Comparison of ENCODE assay signal across 9 cellular contexts in the genomic region with DNA sequence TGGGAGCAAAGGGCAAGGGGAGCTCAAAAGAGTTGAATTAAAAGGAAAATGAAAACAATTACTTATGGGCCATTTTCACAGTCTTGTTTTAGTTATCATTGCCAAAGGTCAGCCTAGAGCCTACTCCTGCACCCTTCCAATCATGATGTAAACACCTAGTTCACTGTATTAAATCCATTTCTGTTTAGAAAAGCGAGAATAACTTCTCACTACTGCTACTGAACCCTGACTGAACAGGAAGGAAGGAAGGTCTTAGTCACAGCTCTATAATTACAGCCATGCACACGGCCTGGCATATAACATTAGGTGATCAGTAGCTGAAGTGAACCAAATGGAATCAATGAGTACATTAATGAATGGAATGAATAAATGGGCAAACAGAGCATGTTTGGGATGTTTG.
DNase-seq lines count a peak whose midpoint lies in the region; ATAC-seq and TF ChIP-seq lines count a peak whose summit lies in the region.
"Had no signal": no experiment of that assay in that cellular context is flagged by ENCODE, and none has a peak within 500 bp of the region (broad histone marks: within the 10 kb centered on the region; RNA-seq: fewer than 3 reads in every experiment).

No MANE protein-coding gene starts in this region.

- no peak for TF ChIP-seq EP300 in sigmoid colon (IDR thresholded peaks at IDR 0.05)

- H3K9me3 ChIP-seq in tibial artery (no peaks in the 10 kb centered on the region), sigmoid colon (no peaks in the 10 kb centered on the region)
- H3K9me3 ChIP-seq: pancreas had no signal

- ATAC-seq in GM18508 (IDR thresholded peaks at IDR 0.05; ENCODE audit: insufficient read depth, unreplicated experiment): peak; percentile 63
- ATAC-seq in GM21447 (IDR thresholded peaks at IDR 0.05; ENCODE audit: unreplicated experiment): peak; percentile 73
- peak; percentile 55 for ATAC-seq in HG03457 (IDR thresholded peaks at IDR 0.05; ENCODE audit: unreplicated experiment)
- no peak for ATAC-seq in foreskin keratinocyte

- H3K4me1 ChIP-seq in foreskin keratinocyte (peaks cover 5% of the 10 kb centered on the region), tibial artery (peaks cover 0 to under 1% (median 0%) of the 10 kb centered on the region in 4 donors), sigmoid colon (peaks cover 0 to 2% (median 0%) of the 10 kb centered on the region in 4 donors)

- H3K36me3 ChIP-seq in tibial artery (no peaks in the 10 kb centered on the region), sigmoid colon (no peaks in the 10 kb centered on the region)
- H3K36me3 ChIP-seq: pancreas had no signal

- TF ChIP-seq POLR2A in sigmoid colon (IDR thresholded peaks at IDR 0.05): no peak

- H3K4me3 ChIP-seq in tibial artery: no peak overlapping the region
- H3K4me3 ChIP-seq in sigmoid colon: no peak overlapping the region
- H3K4me3 ChIP-seq: pancreas had no signal

- intact Hi-C loops in tibial artery (cut with DNase I; ENCODE audit: low total_unique reads) (no loop called here), sigmoid colon (cut with DNase I) (no loop called here)

- DNase-seq in foreskin keratinocyte (peak in 1 of 2 donors; percentile 30), glomerular visceral epithelial cell (ENCODE audit: extremely low spot score) (no peak), tibial artery (no peak), COR-L47 (lab: John Stamatoyannopoulos, UW) (no peak), sigmoid colon (no peak)
- DNase-seq: pancreas had no signal

- H3K27ac ChIP-seq in foreskin keratinocyte (peak overlapping the region; percentile 37), tibial artery (no peak overlapping the region), sigmoid colon (peak overlapping the region in 1 of 4 donors; percentile 1)
- H3K27ac ChIP-seq: pancreas had no signal

- 25 to 34% methylated on average over 2 of the region's 2 CpGs for WGBS in sigmoid colon, 2 donors

- H3K27me3 ChIP-seq in foreskin keratinocyte: no peaks in the 10 kb centered on the region
- no peaks in the 10 kb centered on the region for H3K27me3 ChIP-seq in tibial artery
- no peaks in the 10 kb centered on the region for H3K27me3 ChIP-seq in sigmoid colon
- H3K27me3 ChIP-seq: pancreas had no signal

- TF ChIP-seq CTCF in foreskin keratinocyte (conservative IDR thresholded peaks at IDR 0.05): no peak
- TF ChIP-seq CTCF in tibial artery (IDR thresholded peaks at IDR 0.05): no peak
- no peak for TF ChIP-seq CTCF in sigmoid colon (IDR thresholded peaks at IDR 0.05)
